Comparison of ENCODE assay signal across 13 cellular contexts in genomic region chr1:53076721-53077598, GRCh38. TPM values are rescaled to one million over a fixed set of nuclear protein-coding genes. Genes with fewer than 3 reads are reported as not detected.
"Had no signal": no experiment of that assay in that cellular context is flagged by ENCODE, and none has a peak within 500 bp of the region (broad histone marks: within the 10 kb centered on the region; RNA-seq: fewer than 3 reads in every experiment).

No MANE protein-coding gene starts in this region.

- H3K9me3 Mint-ChIP-seq: activated naive CD8-positive, alpha-beta T cell treated with anti-CD3 and anti-CD28 coated beads for 36 hours; nephron had no signal

- H3K9me3 ChIP-seq: thyroid gland, vagina had no signal

- H3K27me3 ChIP-seq: thyroid gland, vagina had no signal

- H3K4me3 ChIP-seq: skin epidermis, thyroid gland, vagina had no signal

- H3K4me3 Mint-ChIP-seq: activated naive CD8-positive, alpha-beta T cell treated with anti-CD3 and anti-CD28 coated beads for 36 hours; nephron had no signal

- H3K36me3 ChIP-seq: thyroid gland had no signal

- H3K4me1 Mint-ChIP-seq: activated naive CD8-positive, alpha-beta T cell treated with anti-CD3 and anti-CD28 coated beads for 36 hours; nephron had no signal

- H3K36me3 Mint-ChIP-seq: activated naive CD8-positive, alpha-beta T cell treated with anti-CD3 and anti-CD28 coated beads for 36 hours had no signal

- H3K4me1 ChIP-seq: thyroid gland, vagina had no signal

- ATAC-seq: activated CD4-positive, CD25-positive, alpha-beta regulatory T cell treated with anti-CD3 and anti-CD28 coated beads, Interleukin-2, amount 50 U/mL, for 24 hours had no signal

- H3K27ac Mint-ChIP-seq: activated naive CD8-positive, alpha-beta T cell treated with anti-CD3 and anti-CD28 coated beads for 36 hours; nephron had no signal

- H3K27me3 Mint-ChIP-seq: activated naive CD8-positive, alpha-beta T cell treated with anti-CD3 and anti-CD28 coated beads for 36 hours had no signal

- DNase-seq: activated CD4-positive, alpha-beta T cell treated with anti-CD3 and anti-CD28 coated beads, Interleukin-2, amount 50 U/mL, for 4 hours; activated naive CD8-positive, alpha-beta T cell treated with anti-CD3 and anti-CD28 coated beads for 36 hours; activated T-cell treated with anti-CD3 and anti-CD28 coated beads, Interleukin-2, amount 50 U/mL, for 1 hour; effector CD8-positive, alpha-beta T cell; hippocampal formation; kidney glomerular epithelial cell; mammary epithelial cell; thyroid gland had no signal

- H3K27ac ChIP-seq: skin epidermis, thyroid gland, vagina had no signal

RNA-seq across cellular contexts. Expression of gene PODN, which starts 14.9 kb away (rescaled TPM):
- total RNA-seq: activated naive CD8-positive, alpha-beta T cell treated with anti-CD3 and anti-CD28 coated beads for 36 hours; mammary epithelial cell; T-helper 2 cell treated with Interferon-gamma antibody and Interleukin-4, amounts not matched to agents 100 ng/mL and 5 ng/mL, for 36 hours had no signal
- polyA plus RNA-seq: mammary epithelial cell had no signal
